Comparison of ENCODE assay signal across 1 cellular context in the genomic region with DNA sequence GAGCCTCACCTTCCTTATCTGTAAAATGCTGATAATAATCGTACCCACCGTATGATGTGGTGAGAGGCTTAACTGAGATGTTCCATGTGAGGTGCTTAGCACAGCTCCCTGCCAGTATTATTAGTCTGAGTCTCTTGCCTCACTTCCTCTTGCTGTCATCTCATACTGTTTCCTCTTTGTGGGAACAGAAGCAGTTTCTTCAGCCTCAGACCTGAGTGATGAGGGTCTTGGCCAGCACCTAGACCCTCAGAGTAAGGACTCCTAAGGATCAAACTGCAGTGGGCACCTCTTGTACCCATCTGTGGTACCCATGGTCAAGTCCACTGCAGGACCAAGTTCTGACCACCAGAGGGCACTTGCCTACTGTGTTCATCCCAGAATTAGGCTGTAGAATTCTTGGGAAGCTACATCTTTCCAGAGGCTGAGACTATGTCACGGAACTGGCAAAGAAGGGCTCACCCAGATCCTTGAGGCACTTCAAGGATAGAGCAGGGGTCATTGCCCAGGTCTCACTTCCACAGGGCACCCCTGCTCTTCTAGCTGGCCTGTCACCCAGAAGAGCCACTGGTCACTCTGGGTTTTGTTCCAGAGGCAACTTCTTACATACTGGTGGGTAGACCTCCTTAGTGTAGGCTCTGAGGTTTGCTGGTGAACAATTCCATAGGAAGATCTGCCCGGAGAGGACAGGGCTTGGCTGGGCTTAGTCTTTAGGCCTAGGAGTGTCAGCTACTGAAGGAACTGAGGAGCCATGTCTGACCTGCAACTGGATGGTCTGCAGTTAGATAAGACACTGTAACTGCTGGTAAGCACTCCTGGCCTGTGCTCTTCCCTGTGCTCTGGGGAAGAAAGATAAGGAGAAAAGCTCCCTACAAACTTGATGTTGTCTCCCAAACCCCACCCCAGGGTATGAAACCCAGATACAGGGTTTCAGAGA.
TF ChIP-seq lines count a peak whose summit lies in the region.

No MANE protein-coding gene starts in this region.

TF ChIP-seq in HepG2, 621 proteins besides CTCF, POLR2A, EP300 and RAD21 (continued from another document and continues in another):
- no peak for TF ChIP-seq ZBTB33 (CRISPR knock-in tag; IDR thresholded peaks at IDR 0.05)
- TF ChIP-seq TAF15 (IDR thresholded peaks at IDR 0.05; ENCODE audit: low read depth, low read length, poor library complexity, severe bottlenecking): no peak
- TF ChIP-seq SP1 (IDR thresholded peaks at IDR 0.05): no peak
- no peak; the same call in 1 of the 2 replicates for TF ChIP-seq SP1 (CRISPR knock-in tag; IDR thresholded peaks at IDR 0.05)
- no peak for TF ChIP-seq ZC3H4 (CRISPR knock-in tag; IDR thresholded peaks at IDR 0.05; ENCODE audit: borderline replicate concordance)
- TF ChIP-seq ZSCAN22 (CRISPR knock-in tag; IDR thresholded peaks at IDR 0.05): no peak
- 0 out of 2 replicates have a peak, but pooled peaks have one; percentile 30 for TF ChIP-seq REL (CRISPR knock-in tag; conservative IDR thresholded peaks at IDR 0.05)
- no peak for TF ChIP-seq ZNF20 (CRISPR knock-in tag; IDR thresholded peaks at IDR 0.05)
- TF ChIP-seq ZFP90 (CRISPR knock-in tag; IDR thresholded peaks at IDR 0.05; ENCODE audit: borderline replicate concordance): no peak; the same call in 1 of the 2 replicates
- TF ChIP-seq, protein P1, sequence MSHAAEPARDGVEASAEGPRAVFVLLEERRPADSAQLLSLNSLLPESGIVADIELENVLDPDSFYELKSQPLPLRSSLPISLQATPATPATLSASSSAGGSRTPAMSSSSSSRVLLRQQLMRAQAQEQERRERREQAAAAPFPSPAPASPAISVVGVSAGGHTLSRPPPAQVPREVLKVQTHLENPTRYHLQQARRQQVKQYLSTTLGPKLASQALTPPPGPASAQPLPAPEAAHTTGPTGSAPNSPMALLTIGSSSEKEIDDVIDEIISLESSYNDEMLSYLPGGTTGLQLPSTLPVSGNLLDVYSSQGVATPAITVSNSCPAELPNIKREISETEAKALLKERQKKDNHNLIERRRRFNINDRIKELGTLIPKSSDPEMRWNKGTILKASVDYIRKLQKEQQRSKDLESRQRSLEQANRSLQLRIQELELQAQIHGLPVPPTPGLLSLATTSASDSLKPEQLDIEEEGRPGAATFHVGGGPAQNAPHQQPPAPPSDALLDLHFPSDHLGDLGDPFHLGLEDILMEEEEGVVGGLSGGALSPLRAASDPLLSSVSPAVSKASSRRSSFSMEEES (CRISPR knock-in tag; IDR thresholded peaks at IDR 0.05): 0 out of 2 replicates have a peak, but pooled peaks have one; percentile 12
- no peak for TF ChIP-seq ZNF597 (CRISPR knock-in tag; IDR thresholded peaks at IDR 0.05)
- TF ChIP-seq HDAC2 (CRISPR knock-in tag; IDR thresholded peaks at IDR 0.05): peak; percentile 35; the same call in 1 of the 2 replicates
- no peak for TF ChIP-seq KLF11 (CRISPR knock-in tag; IDR thresholded peaks at IDR 0.05)
- no peak for TF ChIP-seq HNRNPH1 (optimal IDR thresholded peaks at IDR 0.05; ENCODE audit: low read depth, low read length)
- TF ChIP-seq, protein P2, sequence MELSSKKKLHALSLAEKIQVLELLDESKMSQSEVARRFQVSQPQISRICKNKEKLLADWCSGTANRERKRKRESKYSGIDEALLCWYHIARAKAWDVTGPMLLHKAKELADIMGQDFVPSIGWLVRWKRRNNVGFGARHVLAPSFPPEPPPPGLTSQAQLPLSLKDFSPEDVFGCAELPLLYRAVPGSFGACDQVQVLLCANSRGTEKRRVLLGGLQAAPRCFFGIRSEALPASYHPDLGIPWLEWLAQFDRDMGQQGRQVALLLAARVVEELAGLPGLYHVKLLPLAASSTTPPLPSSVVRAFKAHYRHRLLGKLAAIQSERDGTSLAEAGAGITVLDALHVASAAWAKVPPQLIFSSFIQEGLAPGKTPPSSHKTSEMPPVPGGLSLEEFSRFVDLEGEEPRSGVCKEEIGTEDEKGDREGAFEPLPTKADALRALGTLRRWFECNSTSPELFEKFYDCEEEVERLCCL (CRISPR knock-in tag; IDR thresholded peaks at IDR 0.05; ENCODE audit: borderline replicate concordance): no peak
- TF ChIP-seq, protein P3, sequence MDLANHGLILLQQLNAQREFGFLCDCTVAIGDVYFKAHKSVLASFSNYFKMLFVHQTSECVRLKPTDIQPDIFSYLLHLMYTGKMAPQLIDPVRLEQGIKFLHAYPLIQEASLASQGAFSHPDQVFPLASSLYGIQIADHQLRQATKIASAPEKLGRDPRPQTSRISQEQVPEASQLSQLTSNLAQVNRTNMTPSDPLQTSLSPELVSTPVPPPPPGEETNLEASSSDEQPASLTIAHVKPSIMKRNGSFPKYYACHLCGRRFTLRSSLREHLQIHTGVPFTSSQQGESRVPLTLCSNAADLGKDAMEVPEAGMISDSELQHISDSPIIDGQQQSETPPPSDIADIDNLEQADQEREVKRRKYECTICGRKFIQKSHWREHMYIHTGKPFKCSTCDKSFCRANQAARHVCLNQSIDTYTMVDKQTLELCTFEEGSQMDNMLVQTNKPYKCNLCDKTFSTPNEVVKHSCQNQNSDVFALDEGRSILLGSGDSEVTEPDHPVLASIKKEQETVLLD (CRISPR knock-in tag; IDR thresholded peaks at IDR 0.05; ENCODE audit: low read depth): no peak
- no peak for TF ChIP-seq SRY (CRISPR knock-in tag; IDR thresholded peaks at IDR 0.05)
- TF ChIP-seq ZKSCAN8 (CRISPR knock-in tag; IDR thresholded peaks at IDR 0.05; ENCODE audit: borderline replicate concordance): 0 out of 2 replicates have a peak, but pooled peaks have one; percentile 52
- TF ChIP-seq MLXIP (CRISPR knock-in tag; IDR thresholded peaks at IDR 0.05; ENCODE audit: borderline replicate concordance): no peak
- TF ChIP-seq SOX5 (CRISPR knock-in tag; IDR thresholded peaks at IDR 0.05; ENCODE audit: borderline replicate concordance): no peak
- TF ChIP-seq, protein P4, sequence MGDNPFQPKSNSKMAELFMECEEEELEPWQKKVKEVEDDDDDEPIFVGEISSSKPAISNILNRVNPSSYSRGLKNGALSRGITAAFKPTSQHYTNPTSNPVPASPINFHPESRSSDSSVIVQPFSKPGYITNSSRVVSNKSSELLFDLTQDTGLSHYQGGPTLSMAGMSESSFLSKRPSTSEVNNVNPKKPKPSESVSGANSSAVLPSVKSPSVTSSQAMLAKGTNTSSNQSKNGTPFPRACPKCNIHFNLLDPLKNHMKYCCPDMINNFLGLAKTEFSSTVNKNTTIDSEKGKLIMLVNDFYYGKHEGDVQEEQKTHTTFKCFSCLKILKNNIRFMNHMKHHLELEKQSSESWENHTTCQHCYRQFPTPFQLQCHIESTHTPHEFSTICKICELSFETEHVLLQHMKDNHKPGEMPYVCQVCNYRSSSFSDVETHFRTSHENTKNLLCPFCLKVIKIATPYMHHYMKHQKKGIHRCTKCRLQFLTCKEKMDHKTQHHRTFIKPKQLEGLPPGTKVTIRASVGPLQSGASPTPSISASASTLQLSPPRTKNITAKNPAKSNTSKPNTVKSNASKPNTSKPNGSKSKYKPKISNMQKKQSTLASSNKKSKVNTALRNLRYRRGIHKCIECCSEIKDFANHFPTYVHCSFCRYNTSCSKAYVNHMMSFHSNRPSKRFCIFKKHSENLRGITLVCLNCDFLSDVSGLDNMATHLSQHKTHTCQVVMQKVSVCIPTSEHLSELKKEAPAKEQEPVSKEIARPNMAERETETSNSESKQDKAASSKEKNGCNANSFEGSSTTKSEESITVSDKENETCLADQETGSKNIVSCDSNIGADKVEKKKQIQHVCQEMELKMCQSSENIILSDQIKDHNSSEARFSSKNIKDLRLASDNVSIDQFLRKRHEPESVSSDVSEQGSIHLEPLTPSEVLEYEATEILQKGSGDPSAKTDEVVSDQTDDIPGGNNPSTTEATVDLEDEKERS (CRISPR knock-in tag; IDR thresholded peaks at IDR 0.05): no peak
- no peak for TF ChIP-seq CEBPB (IDR thresholded peaks at IDR 0.05; ENCODE audit: borderline replicate concordance, low read depth, low read length)
- TF ChIP-seq HOXD1 (CRISPR knock-in tag; IDR thresholded peaks at IDR 0.05): no peak
- TF ChIP-seq MAFF (IDR thresholded peaks at IDR 0.05; ENCODE audit: low read depth, low read length): no peak
- TF ChIP-seq IKZF4 (CRISPR knock-in tag; IDR thresholded peaks at IDR 0.05; ENCODE audit: borderline replicate concordance, low read depth, not compliant biosample characterization): peak; percentile 46
- no peak for TF ChIP-seq ZNF552 (CRISPR knock-in tag; IDR thresholded peaks at IDR 0.05; ENCODE audit: borderline replicate concordance)
- TF ChIP-seq ZNF619 (CRISPR knock-in tag; IDR thresholded peaks at IDR 0.05): peak; percentile 85; the same call in 1 of the 2 replicates
- TF ChIP-seq HMGXB4 (CRISPR knock-in tag; IDR thresholded peaks at IDR 0.05; ENCODE audit: borderline replicate concordance in 1 of 2, low read depth in 1 of 2): peak; percentile 36 to 56; a peak in 3 of 4 replicates
- TF ChIP-seq FOXO1 (CRISPR knock-in tag; IDR thresholded peaks at IDR 0.05): no peak
- no peak for TF ChIP-seq MTA1 (CRISPR knock-in tag; IDR thresholded peaks at IDR 0.05; ENCODE audit: borderline replicate concordance)
- no peak for TF ChIP-seq SOX6 (IDR thresholded peaks at IDR 0.05)
- TF ChIP-seq SOX6 (CRISPR knock-in tag; IDR thresholded peaks at IDR 0.05): no peak
- TF ChIP-seq, protein P5, sequence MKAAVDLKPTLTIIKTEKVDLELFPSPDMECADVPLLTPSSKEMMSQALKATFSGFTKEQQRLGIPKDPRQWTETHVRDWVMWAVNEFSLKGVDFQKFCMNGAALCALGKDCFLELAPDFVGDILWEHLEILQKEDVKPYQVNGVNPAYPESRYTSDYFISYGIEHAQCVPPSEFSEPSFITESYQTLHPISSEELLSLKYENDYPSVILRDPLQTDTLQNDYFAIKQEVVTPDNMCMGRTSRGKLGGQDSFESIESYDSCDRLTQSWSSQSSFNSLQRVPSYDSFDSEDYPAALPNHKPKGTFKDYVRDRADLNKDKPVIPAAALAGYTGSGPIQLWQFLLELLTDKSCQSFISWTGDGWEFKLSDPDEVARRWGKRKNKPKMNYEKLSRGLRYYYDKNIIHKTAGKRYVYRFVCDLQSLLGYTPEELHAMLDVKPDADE (CRISPR knock-in tag; IDR thresholded peaks at IDR 0.05): no peak
- no peak for TF ChIP-seq AGO1 (IDR thresholded peaks at IDR 0.05; ENCODE audit: low read depth, low read length, poor library complexity, severe bottlenecking)
- peak; percentile 69 for TF ChIP-seq KDM2A (CRISPR knock-in tag; IDR thresholded peaks at IDR 0.05; ENCODE audit: borderline replicate concordance, low read depth)
- TF ChIP-seq BRD4 (CRISPR knock-in tag; IDR thresholded peaks at IDR 0.05): no peak
- no peak for TF ChIP-seq GFI1 (CRISPR knock-in tag; IDR thresholded peaks at IDR 0.05; ENCODE audit: borderline replicate concordance)
- no peak for TF ChIP-seq ZNF3 (CRISPR knock-in tag; IDR thresholded peaks at IDR 0.05)
